In genomic region chr7:18019562-18019961, GRCh38 we compare ENCODE assay signal across 15 cellular contexts. TPM values are rescaled to one million over a fixed set of nuclear protein-coding genes. Genes with fewer than 3 reads are reported as not detected.
DNase-seq lines count a peak whose midpoint lies in the region; ATAC-seq and TF ChIP-seq lines count a peak whose summit lies in the region.
"Had no signal": no experiment of that assay in that cellular context is flagged by ENCODE, and none has a peak within 500 bp of the region (broad histone marks: within the 10 kb centered on the region; RNA-seq: fewer than 3 reads in every experiment).

No MANE protein-coding gene starts in this region.

- H3K4me1 Mint-ChIP-seq in stimulated activated memory B cell treated with anti-CD40 and anti-IgM and Interleukin-4, amounts not matched to agents 10 μg/mL and 1 μg/mL and 100 μg/mL, for 72 hours: no peaks in the 10 kb centered on the region
- H3K4me1 Mint-ChIP-seq: CD4-positive, CD25-positive, alpha-beta regulatory T cell had no signal

- H4K20me1 ChIP-seq in IMR-90 (ENCODE audit: insufficient read depth, low read length): no peaks in the 10 kb centered on the region

- H3K56ac ChIP-seq in IMR-90 (ENCODE audit: extremely low read depth, insufficient read depth, low read length): no peak overlapping the region; the same call in 1 of the 2 replicates

- no peaks in the 10 kb centered on the region for H3K79me1 ChIP-seq in IMR-90 (ENCODE audit: low read depth in 1 of 2, low read length in 2 of 2)

- H2BK120ac ChIP-seq in IMR-90 (ENCODE audit: low read depth, low read length): peak overlapping the region; percentile 52; the same call in 1 of the 2 replicates

- no peak overlapping the region for H4K91ac ChIP-seq in IMR-90 (ENCODE audit: insufficient read depth, low read depth, low read length)

- peaks cover 9% of the 10 kb centered on the region; the same call in 1 of the 2 replicates for H3K4me1 ChIP-seq in IMR-90 (ENCODE audit: control insufficient read depth, insufficient read depth, low read length)
- H3K4me1 ChIP-seq in colonic mucosa: no peaks in the 10 kb centered on the region
- H3K4me1 ChIP-seq: sigmoid colon had no signal

- H3K9me3 ChIP-seq in IMR-90 (ENCODE audit: control insufficient read depth, insufficient read depth, low read length) (no peaks in the 10 kb centered on the region; the same call in 1 of the 2 replicates), colonic mucosa (no peaks in the 10 kb centered on the region)
- H3K9me3 ChIP-seq: adrenal gland, sigmoid colon had no signal

- peak overlapping the region; percentile 52 to 59; a peak in 3 of 4 replicates for H4K8ac ChIP-seq in IMR-90 (ENCODE audit: low read depth in 2 of 2, low read length in 2 of 2)

- H3K23ac ChIP-seq in IMR-90 (ENCODE audit: low read depth, low read length): peak overlapping the region; percentile 13; the same call in 1 of the 2 replicates

- H3K4me3 Mint-ChIP-seq in stimulated activated memory B cell treated with anti-CD40 and anti-IgM and Interleukin-4, amounts not matched to agents 10 μg/mL and 1 μg/mL and 100 μg/mL, for 72 hours: no peak overlapping the region
- H3K4me3 Mint-ChIP-seq: CD4-positive, CD25-positive, alpha-beta regulatory T cell had no signal

- TF ChIP-seq POLR2A in IMR-90 (IDR thresholded peaks at IDR 0.05; ENCODE audit: low read depth, low read length): no peak

- no peak overlapping the region for H2AK5ac ChIP-seq in IMR-90 (ENCODE audit: low read depth, low read length)

- POLR2A ChIA-PET in IMR-90 (lab: Charles Lee; ENCODE audit: unreplicated experiment): no interaction called here

- H3K27ac Mint-ChIP-seq in stimulated activated memory B cell treated with anti-CD40 and anti-IgM and Interleukin-4, amounts not matched to agents 10 μg/mL and 1 μg/mL and 100 μg/mL, for 72 hours: no peak overlapping the region
- H3K27ac Mint-ChIP-seq: CD4-positive, CD25-positive, alpha-beta regulatory T cell had no signal

- peak overlapping the region; percentile 73; the same call in 1 of the 2 replicates for H4K5ac ChIP-seq in IMR-90 (ENCODE audit: low read depth, low read length)

- 43% methylated on average over 1 of the region's 1 CpG; no CpG with 5 or more reads in 1 of the 2 experiments for WGBS in IMR-90 (ENCODE audit: extremely low coverage in 2 of 2, insufficient read length in 1 of 2), 2 experiments

- ATAC-seq in IMR-90 (ENCODE audit: low read depth) (peak; percentile 76), left lobe of liver (peak; percentile 55), HG03108 (IDR thresholded peaks at IDR 0.05; ENCODE audit: unreplicated experiment) (no peak)
- no peak for ATAC-seq in stimulated activated memory B cell treated with anti-CD40 and anti-IgM and Interleukin-4, amounts not matched to agents 10 μg/mL and 1 μg/mL and 100 μg/mL, for 72 hours
- ATAC-seq: activated CD4-positive, CD25-positive, alpha-beta regulatory T cell treated with anti-CD3 and anti-CD28 coated beads, Interleukin-2, amount 50 U/mL, for 24 hours had no signal

- H3K9me1 ChIP-seq in IMR-90 (ENCODE audit: insufficient read depth, low read length): 0 out of 2 replicates have a peak, but pooled peaks cover 9% of the 10 kb centered on the region

- peak overlapping the region; percentile 36; the same call in 1 of the 2 replicates for H2BK20ac ChIP-seq in IMR-90 (ENCODE audit: low read depth, low read length)

- CTCF ChIA-PET in IMR-90 (lab: Yijun Ruan, JAX): interaction anchor here (0.6 kb wide), 1 partner anchor 609 kb away, joined by 7 read pairs; no protein-coding TSS in a partner anchor

- BruUV-seq in IMR-90 (replicated peaks; lab: Mats Ljungman, UMichigan): no TSS peak

- H3K4ac ChIP-seq in IMR-90 (ENCODE audit: low read depth, low read length): peak overlapping the region; percentile 26; the same call in 1 of the 2 replicates

- dilution Hi-C loops in IMR-90 (cut with HindIII; ENCODE audit: low sequenced_read_pairs, unreplicated experiment): no loop called here

- peaks cover 10% of the 10 kb centered on the region for H3K27me3 Mint-ChIP-seq in stimulated activated memory B cell treated with anti-CD40 and anti-IgM and Interleukin-4, amounts not matched to agents 10 μg/mL and 1 μg/mL and 100 μg/mL, for 72 hours

- H3K9ac ChIP-seq in IMR-90 (ENCODE audit: low read depth, low read length) (no peak overlapping the region), colonic mucosa (ENCODE audit: low read depth in 2 of 2, low read length in 2 of 2) (no peak overlapping the region)
- H3K9ac ChIP-seq: KMS-11 had no signal

- peak overlapping the region; percentile 10 for H2BK5ac ChIP-seq in IMR-90 (ENCODE audit: low read depth, low read length, poor library complexity, severe bottlenecking)

- H3K4me2 ChIP-seq in IMR-90 (ENCODE audit: low read depth, low read length): peak overlapping the region; percentile 72; the same call in 1 of the 2 replicates
- H3K4me2 ChIP-seq: KMS-11 had no signal

- H3K36me3 ChIP-seq in IMR-90 (ENCODE audit: control insufficient read depth, insufficient read depth, low read length) (no peaks in the 10 kb centered on the region), colonic mucosa (no peaks in the 10 kb centered on the region)
- H3K36me3 ChIP-seq: adrenal gland, sigmoid colon had no signal

- 0 out of 3 replicates have a peak overlapping the region, but pooled peaks have one; percentile 7 for H2BK15ac ChIP-seq in IMR-90 (ENCODE audit: low read depth, low read length)

- H3K18ac ChIP-seq in IMR-90 (ENCODE audit: low read depth, low read length): peak overlapping the region; percentile 47; the same call in 1 of the 2 replicates

- no peaks in the 10 kb centered on the region for H3K9me3 Mint-ChIP-seq in stimulated activated memory B cell treated with anti-CD40 and anti-IgM and Interleukin-4, amounts not matched to agents 10 μg/mL and 1 μg/mL and 100 μg/mL, for 72 hours

- no peak overlapping the region for H2AK9ac ChIP-seq in IMR-90 (replicated peaks; ENCODE audit: low read depth, low read length, poor library complexity)

- no peak overlapping the region for H3K4me3 ChIP-seq in IMR-90 (ENCODE audit: insufficient read depth, low read depth, low read length)
- no peak overlapping the region for H3K4me3 ChIP-seq in colonic mucosa
- H3K4me3 ChIP-seq: adrenal gland, sigmoid colon had no signal

- in situ Hi-C loops in IMR-90 (cut with MboI; ENCODE audit: low sequenced_read_pairs): no loop called here

- intact Hi-C loops in IMR-90 (cut with micrococcal nuclease) (no loop called here), colonic mucosa (cut with DNase I) (no loop called here)

- no peak overlapping the region for H3K27ac ChIP-seq in IMR-90 (ENCODE audit: insufficient read depth, low read length)
- H3K27ac ChIP-seq in colonic mucosa: peak overlapping the region; percentile 66
- H3K27ac ChIP-seq: KMS-11 had no signal

- H2AFZ ChIP-seq in IMR-90 (replicated peaks; ENCODE audit: low read length, poor library complexity): no peak overlapping the region

- TF ChIP-seq CTCF in IMR-90 (conservative IDR thresholded peaks at IDR 0.05; ENCODE audit: low read depth, low read length) (no peak), colonic mucosa (IDR thresholded peaks at IDR 0.05) (no peak)

- DNase-seq in AG08395 (ENCODE audit: low spot score) (peak; percentile 67), IMR-90 (peak; percentile 72), colonic mucosa (no peak), left lobe of liver (ENCODE audit: low spot score) (no peak), NCI-H526 treated with DMSO at 0.1 percent for 48 hours (lab: John Stamatoyannopoulos, UW) (no peak), OCI-M1 (lab: John Stamatoyannopoulos, UW) (no peak)
- DNase-seq: CD4-positive, CD25-positive, alpha-beta regulatory T cell; NK-92 treated with Interleukin-12 subunit alpha and Interleukin-12 subunit beta, amount 100 ng/mL, for 24 hours; sigmoid colon; stimulated activated naive CD4-positive, alpha-beta T cell treated with Interleukin-2 at 50 U/mL for 16 hours had no signal

- peak overlapping the region; percentile 42; the same call in 1 of the 2 replicates for H3K14ac ChIP-seq in IMR-90 (replicated peaks; ENCODE audit: low read depth, low read length)

- no peaks in the 10 kb centered on the region for H3K36me3 Mint-ChIP-seq in stimulated activated memory B cell treated with anti-CD40 and anti-IgM and Interleukin-4, amounts not matched to agents 10 μg/mL and 1 μg/mL and 100 μg/mL, for 72 hours
- H3K36me3 Mint-ChIP-seq: CD4-positive, CD25-positive, alpha-beta regulatory T cell had no signal

- TF ChIP-seq RAD21 in IMR-90 (IDR thresholded peaks at IDR 0.05; ENCODE audit: low read length): no peak

- H3K27me3 ChIP-seq in IMR-90 (ENCODE audit: control insufficient read depth, insufficient read depth, low read length) (no peaks in the 10 kb centered on the region), colonic mucosa (no peaks in the 10 kb centered on the region)
- H3K27me3 ChIP-seq: adrenal gland, sigmoid colon had no signal

TF ChIP-seq in IMR-90, 13 proteins besides CTCF, POLR2A, EP300 and RAD21:
- TF ChIP-seq SMC3 (IDR thresholded peaks at IDR 0.05; ENCODE audit: low read depth, low read length) (no peak), FOS (IDR thresholded peaks at IDR 0.05; ENCODE audit: low read depth, low read length) (no peak), MAFK (IDR thresholded peaks at IDR 0.05; ENCODE audit: low read depth, low read length) (no peak), NFE2L2 (IDR thresholded peaks at IDR 0.05; ENCODE audit: low read depth, low read length) (no peak), RCOR1 (IDR thresholded peaks at IDR 0.05; ENCODE audit: insufficient replicate concordance, low read length) (no peak), MAZ (IDR thresholded peaks at IDR 0.05; ENCODE audit: borderline replicate concordance, low read depth, low read length) (no peak), CEBPB (IDR thresholded peaks at IDR 0.05; ENCODE audit: low read depth, low read length) (no peak), BHLHE40 (IDR thresholded peaks at IDR 0.05; ENCODE audit: low read depth, low read length) (no peak)

RNA-seq across cellular contexts. Expression of gene PRPS1L1, which starts 8.1 kb away (rescaled TPM):
- total RNA-seq in IMR-90 (2012; rRNA removed) (not detected in 2 replicates), colonic mucosa (not detected), left lobe of liver (not detected)
- not detected in 2 replicates for polyA plus RNA-seq in IMR-90 (2012; rRNA removed)
- not detected in 2 replicates for polyA plus RNA-seq in IMR-90 (2012; cell fraction: cytosol; rRNA removed)
- not detected in 2 replicates for polyA plus RNA-seq in IMR-90 (2012; cell fraction: nucleus; rRNA removed; ENCODE audit: low replicate concordance)
- total RNA-seq: adrenal gland; CD4-positive, CD25-positive, alpha-beta regulatory T cell; sigmoid colon had no signal
- polyA plus RNA-seq: adrenal gland; CD4-positive, CD25-positive, alpha-beta regulatory T cell; sigmoid colon had no signal

Comparison
In these comparisons a context has a peak if more than half of its experiments do, and no peak if none do; other contexts are left out.
1. DNase-seq: peak in AG08395 (single experiment) and IMR-90 (single experiment); none in colonic mucosa (single experiment), left lobe of liver (single experiment), NCI-H526 treated with DMSO at 0.1 percent for 48 hours (single experiment) and OCI-M1 (single experiment).
2. ATAC-seq: peak in IMR-90 (single experiment) and left lobe of liver (single experiment); none in HG03108 (single experiment) and stimulated activated memory B cell treated with anti-CD40 and anti-IgM and Interleukin-4, amounts not matched to agents 10 μg/mL and 1 μg/mL and 100 μg/mL, for 72 hours (single experiment).